Comparison of ENCODE assay signal across 14 cellular contexts in the genomic region with DNA sequence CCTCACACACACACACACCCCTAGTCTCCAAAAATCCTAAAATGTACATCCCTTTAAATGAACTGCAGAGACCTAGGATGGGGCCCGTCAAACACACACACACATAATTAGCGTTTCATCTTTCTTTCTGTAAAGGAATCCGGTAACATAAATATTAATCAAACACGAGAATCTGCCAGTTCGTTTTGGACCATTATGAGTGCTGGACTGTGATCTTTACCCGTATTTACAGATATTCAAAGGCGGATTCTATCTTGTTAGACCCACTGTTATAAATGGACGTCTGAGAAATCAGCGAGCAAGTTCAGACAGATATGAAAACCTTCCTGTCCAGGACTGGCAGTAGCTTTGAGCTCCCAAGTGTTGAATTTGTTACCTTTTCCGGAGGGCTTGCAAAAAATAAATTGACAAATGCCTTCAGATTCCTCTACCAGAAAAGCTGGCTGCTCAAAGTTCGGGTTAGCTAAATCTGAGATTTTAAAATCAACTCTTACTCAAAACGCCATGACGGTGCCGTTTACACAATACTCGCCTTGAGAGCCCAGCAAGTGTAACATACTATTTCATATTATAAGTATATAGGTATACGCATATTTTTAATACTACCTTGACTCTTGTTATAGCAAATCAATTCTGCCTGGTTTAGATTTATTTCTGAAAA. TPM values are rescaled to one million over a fixed set of nuclear protein-coding genes. Genes with fewer than 3 reads are reported as not detected.
A peak's percentile ranks its signal among the peaks of the same experiment; 100 is the strongest.
DNase-seq lines count a peak whose midpoint lies in the region; ATAC-seq and TF ChIP-seq lines count a peak whose summit lies in the region.
"Had no signal": no experiment of that assay in that cellular context is flagged by ENCODE, and none has a peak within 500 bp of the region (broad histone marks: within the 10 kb centered on the region; RNA-seq: fewer than 3 reads in every experiment).

No MANE protein-coding gene starts in this region.

- intact Hi-C loops in MCF 10A (cut with micrococcal nuclease), result no loop called here

- no peak for ATAC-seq in activated naive CD8-positive, alpha-beta T cell treated with anti-CD3 and anti-CD28 coated beads, Interleukin-2, amount 50 U/mL, for 24 hours

- TF ChIP-seq CTCF in mesothelial cell of epicardium (IDR thresholded peaks at IDR 0.05; ENCODE audit: unreplicated experiment) (no peak), GM10266 (IDR thresholded peaks at IDR 0.05; ENCODE audit: control insufficient read depth, insufficient read depth, low read depth, missing control alignments) (no peak), MCF 10A (IDR thresholded peaks at IDR 0.05; ENCODE audit: unreplicated experiment) (no peak)

- peak overlapping the region; percentile 100 for H3K27ac Mint-ChIP-seq in activated naive CD4-positive, alpha-beta T cell treated with anti-CD3 and anti-CD28 coated beads, Interleukin-2, amount 50 U/mL, for 24 hours
- H3K27ac Mint-ChIP-seq in activated naive CD8-positive, alpha-beta T cell treated with anti-CD3 and anti-CD28 coated beads, Interleukin-2, amount 50 U/mL, for 24 hours, result peak overlapping the region; percentile 85
- H3K27ac Mint-ChIP-seq in mesothelial cell of epicardium (peak overlapping the region; percentile 92), MCF 10A (ENCODE audit: low read depth, unreplicated experiment) (no peak overlapping the region)

- H3K27me3 Mint-ChIP-seq in activated naive CD4-positive, alpha-beta T cell treated with anti-CD3 and anti-CD28 coated beads, Interleukin-2, amount 50 U/mL, for 24 hours, result no peaks in the 10 kb centered on the region
- no peaks in the 10 kb centered on the region for H3K27me3 Mint-ChIP-seq in activated naive CD8-positive, alpha-beta T cell treated with anti-CD3 and anti-CD28 coated beads, Interleukin-2, amount 50 U/mL, for 24 hours
- H3K27me3 Mint-ChIP-seq in mesothelial cell of epicardium (ENCODE audit: low read depth) (no peaks in the 10 kb centered on the region), MCF 10A (ENCODE audit: insufficient read depth, unreplicated experiment) (no peaks in the 10 kb centered on the region)

- peaks cover 4% of the 10 kb centered on the region for H3K36me3 Mint-ChIP-seq in activated naive CD4-positive, alpha-beta T cell treated with anti-CD3 and anti-CD28 coated beads, Interleukin-2, amount 50 U/mL, for 24 hours
- H3K36me3 Mint-ChIP-seq in activated naive CD8-positive, alpha-beta T cell treated with anti-CD3 and anti-CD28 coated beads, Interleukin-2, amount 50 U/mL, for 24 hours (ENCODE audit: low read depth), result peaks cover under 1% of the 10 kb centered on the region
- H3K36me3 Mint-ChIP-seq in mesothelial cell of epicardium (no peaks in the 10 kb centered on the region), MCF 10A (ENCODE audit: insufficient read depth, unreplicated experiment) (no peaks in the 10 kb centered on the region)

- no peak for DNase-seq in activated naive CD4-positive, alpha-beta T cell treated with anti-CD3 and anti-CD28 coated beads, Interleukin-2, amount 50 U/mL, for 16 hours
- no peak for DNase-seq in activated naive CD8-positive, alpha-beta T cell treated with anti-CD3 and anti-CD28 coated beads, Interleukin-2, amount 50 U/mL, for 24 hours
- DNase-seq in mesothelial cell of epicardium (ENCODE audit: low spot score in 2 of 2, unreplicated experiment in 2 of 2) (no peak), NCI-H187 (lab: John Stamatoyannopoulos, UW) (no peak), SKM-1 (lab: John Stamatoyannopoulos, UW; ENCODE audit: unreplicated experiment) (no peak), GM10266 (ENCODE audit: extremely low spot score) (no peak), MCF 10A (ENCODE audit: unreplicated experiment) (no peak)
- DNase-seq: activated CD4-positive, CD25-positive, alpha-beta regulatory T cell; hippocampal formation; NCI-H1092 treated with DMSO at 0.1 percent for 48 hours; NCI-H2227 treated with DMSO at 0.1 percent for 48 hours; stimulated activated CD4-positive, alpha-beta T cell treated with anti-CD3 and anti-CD28 coated beads, Interleukin-12 subunit alpha, Interleukin-12 subunit beta, amount 100 ng/mL, for 4 hours; upper lobe of left lung had no signal

- H3K4me3 Mint-ChIP-seq in activated naive CD4-positive, alpha-beta T cell treated with anti-CD3 and anti-CD28 coated beads, Interleukin-2, amount 50 U/mL, for 24 hours, result peak overlapping the region; percentile 92
- H3K4me3 Mint-ChIP-seq in activated naive CD8-positive, alpha-beta T cell treated with anti-CD3 and anti-CD28 coated beads, Interleukin-2, amount 50 U/mL, for 24 hours, result peak overlapping the region; percentile 81
- H3K4me3 Mint-ChIP-seq in mesothelial cell of epicardium (peak overlapping the region; percentile 61), MCF 10A (ENCODE audit: unreplicated experiment) (no peak overlapping the region)

- peaks cover 86% of the 10 kb centered on the region for H3K4me1 Mint-ChIP-seq in activated naive CD4-positive, alpha-beta T cell treated with anti-CD3 and anti-CD28 coated beads, Interleukin-2, amount 50 U/mL, for 24 hours
- peaks cover 89% of the 10 kb centered on the region for H3K4me1 Mint-ChIP-seq in activated naive CD8-positive, alpha-beta T cell treated with anti-CD3 and anti-CD28 coated beads, Interleukin-2, amount 50 U/mL, for 24 hours
- peaks cover 81% of the 10 kb centered on the region for H3K4me1 Mint-ChIP-seq in mesothelial cell of epicardium
- H3K4me1 Mint-ChIP-seq in MCF 10A (ENCODE audit: insufficient read depth, unreplicated experiment), result peaks cover 9% of the 10 kb centered on the region

- CTCF ChIA-PET in MCF 10A (lab: Yijun Ruan, JAX), result no interaction called here

- no peaks in the 10 kb centered on the region for H3K9me3 Mint-ChIP-seq in activated naive CD4-positive, alpha-beta T cell treated with anti-CD3 and anti-CD28 coated beads, Interleukin-2, amount 50 U/mL, for 24 hours
- H3K9me3 Mint-ChIP-seq in activated naive CD8-positive, alpha-beta T cell treated with anti-CD3 and anti-CD28 coated beads, Interleukin-2, amount 50 U/mL, for 24 hours, result no peaks in the 10 kb centered on the region
- H3K9me3 Mint-ChIP-seq in mesothelial cell of epicardium (no peaks in the 10 kb centered on the region), MCF 10A (ENCODE audit: unreplicated experiment) (no peaks in the 10 kb centered on the region)

- no TSS peak for BruUV-seq in MCF 10A (replicated peaks; lab: Mats Ljungman, UMichigan)

- POLR2A ChIA-PET in MCF 10A (lab: Yijun Ruan, JAX), result no interaction called here

RNA-seq across cellular contexts. Expression of a gene that starts 27.6 kb away (rescaled TPM):
- total RNA-seq in mesothelial cell of epicardium (11.6 to 12.3 TPM (median 11.8 TPM) in 3 replicates), MCF 10A (2022) (0.84 and 1.4 TPM in 2 replicates)
